22 cellular contexts compared by ENCODE assay signal in the genomic region with DNA sequence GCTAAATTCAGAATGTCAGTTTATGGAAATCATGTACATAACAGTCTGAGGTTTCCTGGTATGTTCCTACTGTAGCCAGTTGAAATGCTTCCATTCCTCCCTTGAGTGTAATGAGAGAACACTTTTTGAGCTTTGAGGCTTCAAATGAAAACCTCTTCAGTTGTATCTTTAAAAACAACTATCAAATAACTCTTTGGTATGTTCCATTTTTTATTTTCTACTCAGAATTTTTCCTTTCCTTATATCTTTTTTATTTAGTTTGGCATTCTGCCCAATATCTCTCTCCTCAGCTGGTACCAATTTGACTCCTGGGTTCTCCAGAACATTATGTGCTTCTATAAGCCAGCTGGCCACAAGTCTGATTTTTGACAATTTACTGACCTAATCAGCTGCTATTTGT.
A peak's percentile ranks its signal among the peaks of the same experiment; 100 is the strongest.
DNase-seq lines count a peak whose midpoint lies in the region; ATAC-seq, FAIRE-seq and TF ChIP-seq lines count a peak whose summit lies in the region.
"Had no signal": no experiment of that assay in that cellular context is flagged by ENCODE, and none has a peak within 500 bp of the region (broad histone marks: within the 10 kb centered on the region; RNA-seq: fewer than 3 reads in every experiment).

No MANE protein-coding gene starts in this region.

- intact Hi-C loops in colonic mucosa (cut with DNase I) = no loop called here

- no peaks in the 10 kb centered on the region for H3F3A ChIP-seq in neural progenitor cell (ENCODE audit: low read depth)

- H3K36me3 ChIP-seq in colonic mucosa = no peaks in the 10 kb centered on the region
- no peaks in the 10 kb centered on the region for H3K36me3 ChIP-seq in neural progenitor cell
- H3K36me3 ChIP-seq: gastrocnemius medialis, SJSA1, upper lobe of left lung had no signal

- ATAC-seq in SK-N-SH treated with all-trans-retinoic acid at 6 μM for 48 hours = peak; percentile 94
- ATAC-seq: activated T-helper 17 cell treated with anti-CD3 and anti-CD28 coated beads, Interleukin-2, amount 50 U/mL, for 72 hours; gastrocnemius medialis; HCT116; stimulated activated naive CD8-positive, alpha-beta T cell treated with anti-CD3 and anti-CD28 coated beads, Interleukin-15, amount 100 ng/mL, for 72 hours had no signal

- H3K4me3 Mint-ChIP-seq in osteocyte (ENCODE audit: unreplicated experiment) = no peak overlapping the region
- no peak overlapping the region for H3K4me3 Mint-ChIP-seq in neural progenitor cell
- H3K4me3 Mint-ChIP-seq: activated T-helper 17 cell treated with anti-CD3 and anti-CD28 coated beads, Interleukin-2, amount 50 U/mL, for 72 hours; CD4-positive, CD25-positive, alpha-beta regulatory T cell; stimulated activated naive CD8-positive, alpha-beta T cell treated with anti-CD3 and anti-CD28 coated beads, Interleukin-15, amount 100 ng/mL, for 72 hours had no signal

- H3K27me3 ChIP-seq in colonic mucosa (no peaks in the 10 kb centered on the region), neural progenitor cell (no peaks in the 10 kb centered on the region)
- H3K27me3 ChIP-seq: gastrocnemius medialis, SJSA1, upper lobe of left lung had no signal

- peaks cover 35% of the 10 kb centered on the region for H3K4me1 Mint-ChIP-seq in osteocyte (ENCODE audit: unreplicated experiment)
- no peaks in the 10 kb centered on the region for H3K4me1 Mint-ChIP-seq in neural progenitor cell
- H3K4me1 Mint-ChIP-seq: activated T-helper 17 cell treated with anti-CD3 and anti-CD28 coated beads, Interleukin-2, amount 50 U/mL, for 72 hours; CD4-positive, CD25-positive, alpha-beta regulatory T cell; stimulated activated naive CD8-positive, alpha-beta T cell treated with anti-CD3 and anti-CD28 coated beads, Interleukin-15, amount 100 ng/mL, for 72 hours had no signal

- H3K4me3 ChIP-seq in colonic mucosa = no peak overlapping the region
- no peak overlapping the region for H3K4me3 ChIP-seq in neural progenitor cell
- H3K4me3 ChIP-seq: gastrocnemius medialis, PC-9, SJSA1, upper lobe of left lung had no signal

- no peaks in the 10 kb centered on the region for H4K20me1 ChIP-seq in neural progenitor cell (ENCODE audit: low read depth)

- H2AFZ ChIP-seq in neural progenitor cell (replicated peaks) = no peak overlapping the region
- H2AFZ ChIP-seq: PC-9 had no signal

- DNase-seq in fibroblast of gingiva (ENCODE audit: low read depth) = peak; percentile 95
- DNase-seq in osteocyte (ENCODE audit: extremely low spot score, unreplicated experiment) = no peak
- DNase-seq in colonic mucosa = no peak
- no peak for DNase-seq in SIG-M5 (lab: John Stamatoyannopoulos, UW)
- no peak for DNase-seq in neural progenitor cell (ENCODE audit: low spot score)
- no peak for DNase-seq in SKM-1 treated with dmso at 0.1 percent for 144 hours (lab: John Stamatoyannopoulos, UW; ENCODE audit: unreplicated experiment)
- DNase-seq: CD4-positive, CD25-positive, alpha-beta regulatory T cell; gastrocnemius medialis; KG1; NCI-H1092; NCI-H2081 treated with DMSO at 0.1 percent for 48 hours; NCI-H774; PC-9; stimulated activated naive CD8-positive, alpha-beta T cell treated with anti-CD3 and anti-CD28 coated beads, Interleukin-15, amount 100 ng/mL, for 72 hours; upper lobe of left lung had no signal

- H3K9me3 Mint-ChIP-seq in osteocyte (ENCODE audit: unreplicated experiment) (peaks cover 5% of the 10 kb centered on the region), neural progenitor cell (peaks cover 10% of the 10 kb centered on the region)

- no peak overlapping the region for H3K9ac ChIP-seq in colonic mucosa (ENCODE audit: low read depth in 2 of 2, low read length in 2 of 2)
- H3K9ac ChIP-seq in neural progenitor cell = no peak overlapping the region

- no peak overlapping the region for H3K4me2 ChIP-seq in neural progenitor cell
- H3K4me2 ChIP-seq: PC-9 had no signal

- H3K9me3 ChIP-seq in colonic mucosa = no peaks in the 10 kb centered on the region
- no peaks in the 10 kb centered on the region for H3K9me3 ChIP-seq in neural progenitor cell (ENCODE audit: low read depth)
- H3K9me3 ChIP-seq: gastrocnemius medialis, SJSA1, upper lobe of left lung had no signal

- H3K36me3 Mint-ChIP-seq in osteocyte (ENCODE audit: unreplicated experiment) (peaks cover 2% of the 10 kb centered on the region), neural progenitor cell (no peaks in the 10 kb centered on the region)
- H3K36me3 Mint-ChIP-seq: CD4-positive, CD25-positive, alpha-beta regulatory T cell had no signal

- H3K27ac ChIP-seq in colonic mucosa = no peak overlapping the region
- no peak overlapping the region for H3K27ac ChIP-seq in neural progenitor cell
- H3K27ac ChIP-seq: gastrocnemius medialis, PC-9, SJSA1, upper lobe of left lung had no signal

- peak; percentile 77 for FAIRE-seq in G401.6 (lab: Jason Lieb, UNC)
- FAIRE-seq: endometrium, GM18507 had no signal

- no peak for TF ChIP-seq CTCF in osteocyte (IDR thresholded peaks at IDR 0.05)
- TF ChIP-seq CTCF in colonic mucosa (IDR thresholded peaks at IDR 0.05) = no peak
- no peak for TF ChIP-seq CTCF in neural progenitor cell (IDR thresholded peaks at IDR 0.05)

- H3K27ac Mint-ChIP-seq in osteocyte (ENCODE audit: unreplicated experiment) (peak overlapping the region; percentile 67), neural progenitor cell (no peak overlapping the region)
- H3K27ac Mint-ChIP-seq: activated T-helper 17 cell treated with anti-CD3 and anti-CD28 coated beads, Interleukin-2, amount 50 U/mL, for 72 hours; stimulated activated naive CD8-positive, alpha-beta T cell treated with anti-CD3 and anti-CD28 coated beads, Interleukin-15, amount 100 ng/mL, for 72 hours had no signal

- H3K4me1 ChIP-seq in colonic mucosa = no peaks in the 10 kb centered on the region
- no peaks in the 10 kb centered on the region for H3K4me1 ChIP-seq in neural progenitor cell
- H3K4me1 ChIP-seq: gastrocnemius medialis, SJSA1, upper lobe of left lung had no signal

- H3K79me2 ChIP-seq in neural progenitor cell (ENCODE audit: low read depth) = no peaks in the 10 kb centered on the region

- H3K27me3 Mint-ChIP-seq in osteocyte (ENCODE audit: unreplicated experiment) = no peaks in the 10 kb centered on the region
- no peaks in the 10 kb centered on the region for H3K27me3 Mint-ChIP-seq in neural progenitor cell (ENCODE audit: insufficient read depth, low read depth)
- H3K27me3 Mint-ChIP-seq: activated T-helper 17 cell treated with anti-CD3 and anti-CD28 coated beads, Interleukin-2, amount 50 U/mL, for 72 hours; CD4-positive, CD25-positive, alpha-beta regulatory T cell; stimulated activated naive CD8-positive, alpha-beta T cell treated with anti-CD3 and anti-CD28 coated beads, Interleukin-15, amount 100 ng/mL, for 72 hours had no signal

TF ChIP-seq in SK-N-SH treated with all-trans-retinoic acid at 6 μM for 48 hours, 23 proteins besides CTCF, POLR2A, EP300 and RAD21 (continues in another document):
- TF ChIP-seq PPARA (CRISPR knock-in tag; IDR thresholded peaks at IDR 0.05; ENCODE audit: borderline replicate concordance) (no peak), GLIS3 (CRISPR knock-in tag; IDR thresholded peaks at IDR 0.05) (no peak), ESRRG (CRISPR knock-in tag; IDR thresholded peaks at IDR 0.05) (no peak), ZNF70 (CRISPR knock-in tag; IDR thresholded peaks at IDR 0.05) (no peak), SNAI2 (CRISPR knock-in tag; IDR thresholded peaks at IDR 0.05) (no peak)
- TF ChIP-seq, protein P1, sequence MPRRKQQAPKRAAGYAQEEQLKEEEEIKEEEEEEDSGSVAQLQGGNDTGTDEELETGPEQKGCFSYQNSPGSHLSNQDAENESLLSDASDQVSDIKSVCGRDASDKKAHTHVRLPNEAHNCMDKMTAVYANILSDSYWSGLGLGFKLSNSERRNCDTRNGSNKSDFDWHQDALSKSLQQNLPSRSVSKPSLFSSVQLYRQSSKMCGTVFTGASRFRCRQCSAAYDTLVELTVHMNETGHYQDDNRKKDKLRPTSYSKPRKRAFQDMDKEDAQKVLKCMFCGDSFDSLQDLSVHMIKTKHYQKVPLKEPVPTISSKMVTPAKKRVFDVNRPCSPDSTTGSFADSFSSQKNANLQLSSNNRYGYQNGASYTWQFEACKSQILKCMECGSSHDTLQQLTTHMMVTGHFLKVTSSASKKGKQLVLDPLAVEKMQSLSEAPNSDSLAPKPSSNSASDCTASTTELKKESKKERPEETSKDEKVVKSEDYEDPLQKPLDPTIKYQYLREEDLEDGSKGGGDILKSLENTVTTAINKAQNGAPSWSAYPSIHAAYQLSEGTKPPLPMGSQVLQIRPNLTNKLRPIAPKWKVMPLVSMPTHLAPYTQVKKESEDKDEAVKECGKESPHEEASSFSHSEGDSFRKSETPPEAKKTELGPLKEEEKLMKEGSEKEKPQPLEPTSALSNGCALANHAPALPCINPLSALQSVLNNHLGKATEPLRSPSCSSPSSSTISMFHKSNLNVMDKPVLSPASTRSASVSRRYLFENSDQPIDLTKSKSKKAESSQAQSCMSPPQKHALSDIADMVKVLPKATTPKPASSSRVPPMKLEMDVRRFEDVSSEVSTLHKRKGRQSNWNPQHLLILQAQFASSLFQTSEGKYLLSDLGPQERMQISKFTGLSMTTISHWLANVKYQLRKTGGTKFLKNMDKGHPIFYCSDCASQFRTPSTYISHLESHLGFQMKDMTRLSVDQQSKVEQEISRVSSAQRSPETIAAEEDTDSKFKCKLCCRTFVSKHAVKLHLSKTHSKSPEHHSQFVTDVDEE (CRISPR knock-in tag; IDR thresholded peaks at IDR 0.05) = no peak
- TF ChIP-seq, protein P2, sequence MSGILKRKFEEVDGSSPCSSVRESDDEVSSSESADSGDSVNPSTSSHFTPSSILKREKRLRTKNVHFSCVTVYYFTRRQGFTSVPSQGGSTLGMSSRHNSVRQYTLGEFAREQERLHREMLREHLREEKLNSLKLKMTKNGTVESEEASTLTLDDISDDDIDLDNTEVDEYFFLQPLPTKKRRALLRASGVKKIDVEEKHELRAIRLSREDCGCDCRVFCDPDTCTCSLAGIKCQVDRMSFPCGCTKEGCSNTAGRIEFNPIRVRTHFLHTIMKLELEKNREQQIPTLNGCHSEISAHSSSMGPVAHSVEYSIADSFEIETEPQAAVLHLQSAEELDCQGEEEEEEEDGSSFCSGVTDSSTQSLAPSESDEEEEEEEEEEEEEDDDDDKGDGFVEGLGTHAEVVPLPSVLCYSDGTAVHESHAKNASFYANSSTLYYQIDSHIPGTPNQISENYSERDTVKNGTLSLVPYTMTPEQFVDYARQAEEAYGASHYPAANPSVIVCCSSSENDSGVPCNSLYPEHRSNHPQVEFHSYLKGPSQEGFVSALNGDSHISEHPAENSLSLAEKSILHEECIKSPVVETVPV (CRISPR knock-in tag; IDR thresholded peaks at IDR 0.05) = no peak
- TF ChIP-seq, protein P3, sequence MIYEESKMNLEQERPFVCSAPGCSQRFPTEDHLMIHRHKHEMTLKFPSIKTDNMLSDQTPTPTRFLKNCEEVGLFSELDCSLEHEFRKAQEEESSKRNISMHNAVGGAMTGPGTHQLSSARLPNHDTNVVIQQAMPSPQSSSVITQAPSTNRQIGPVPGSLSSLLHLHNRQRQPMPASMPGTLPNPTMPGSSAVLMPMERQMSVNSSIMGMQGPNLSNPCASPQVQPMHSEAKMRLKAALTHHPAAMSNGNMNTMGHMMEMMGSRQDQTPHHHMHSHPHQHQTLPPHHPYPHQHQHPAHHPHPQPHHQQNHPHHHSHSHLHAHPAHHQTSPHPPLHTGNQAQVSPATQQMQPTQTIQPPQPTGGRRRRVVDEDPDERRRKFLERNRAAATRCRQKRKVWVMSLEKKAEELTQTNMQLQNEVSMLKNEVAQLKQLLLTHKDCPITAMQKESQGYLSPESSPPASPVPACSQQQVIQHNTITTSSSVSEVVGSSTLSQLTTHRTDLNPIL (CRISPR knock-in tag; IDR thresholded peaks at IDR 0.05; ENCODE audit: low read depth) = no peak
